In genomic region chr3:61685755-61686154, GRCh38 we compare ENCODE assay signal across 15 cellular contexts.
A peak's percentile ranks its signal among the peaks of the same experiment; 100 is the strongest.
DNase-seq lines count a peak whose midpoint lies in the region; ATAC-seq lines count a peak whose summit lies in the region.
"Had no signal": no experiment of that assay in that cellular context is flagged by ENCODE, and none has a peak within 500 bp of the region (broad histone marks: within the 10 kb centered on the region; RNA-seq: fewer than 3 reads in every experiment).

No MANE protein-coding gene starts in this region.

- peaks cover 16% of the 10 kb centered on the region for H3K4me1 ChIP-seq in right cardiac atrium (ENCODE audit: control insufficient read depth, insufficient read depth, low read length)

- WGBS in right cardiac atrium, result 70% methylated on average over 9 of the region's 9 CpGs

- intact Hi-C loops in right cardiac atrium (cut with DNase I), result no loop called here

- DNase-seq in DMS 273 (lab: John Stamatoyannopoulos, UW; ENCODE audit: unreplicated experiment) (peak; percentile 78), NCI-H1105 (lab: John Stamatoyannopoulos, UW) (peak; percentile 58), NCI-H748 (lab: John Stamatoyannopoulos, UW; ENCODE audit: unreplicated experiment) (peak; percentile 92), right cardiac atrium (no peak), nucleus accumbens (lab: John Stamatoyannopoulos, UW) (no peak)
- no peak for DNase-seq in activated CD4-positive, alpha-beta T cell treated with anti-CD3 and anti-CD28 coated beads, Interleukin-2, amount 50 U/mL, for 48 hours
- no peak for DNase-seq in activated T-cell treated with anti-CD3 and anti-CD28 coated beads, Interleukin-2, amount 50 U/mL, for 24 hours
- DNase-seq: EL, SIG-M5 had no signal

- H3K4me1 Mint-ChIP-seq in activated T-cell treated with anti-CD3 and anti-CD28 coated beads, Interleukin-2, amount 50 U/mL, for 24 hours (ENCODE audit: low read depth), result no peaks in the 10 kb centered on the region
- H3K4me1 Mint-ChIP-seq: activated naive CD4-positive, alpha-beta T cell treated with anti-CD3 and anti-CD28 coated beads, Interleukin-2, amount 50 U/mL, for 24 hours; central memory CD8-positive, alpha-beta T cell had no signal

- H3K4me3 Mint-ChIP-seq in activated T-cell treated with anti-CD3 and anti-CD28 coated beads, Interleukin-2, amount 50 U/mL, for 24 hours, result no peak overlapping the region
- H3K4me3 Mint-ChIP-seq: activated naive CD4-positive, alpha-beta T cell treated with anti-CD3 and anti-CD28 coated beads, Interleukin-2, amount 50 U/mL, for 24 hours; central memory CD8-positive, alpha-beta T cell; stimulated activated naive CD8-positive, alpha-beta T cell treated with anti-CD3 and anti-CD28 coated beads, Interleukin-15, Interleukin-2, amounts not matched to agents 100 ng/mL and 50 ng/mL, for 24 hours had no signal

- no peak overlapping the region for H3K4me3 ChIP-seq in right cardiac atrium (ENCODE audit: low read length)
- H3K4me3 ChIP-seq: esophagus muscularis mucosa, HAP-1 had no signal

- peak overlapping the region; percentile 25 for H3K27ac ChIP-seq in right cardiac atrium (ENCODE audit: low read length)
- H3K27ac ChIP-seq: esophagus muscularis mucosa had no signal

- no peaks in the 10 kb centered on the region for H3K9me3 Mint-ChIP-seq in activated T-cell treated with anti-CD3 and anti-CD28 coated beads, Interleukin-2, amount 50 U/mL, for 24 hours
- H3K9me3 Mint-ChIP-seq: activated naive CD4-positive, alpha-beta T cell treated with anti-CD3 and anti-CD28 coated beads, Interleukin-2, amount 50 U/mL, for 24 hours; stimulated activated naive CD8-positive, alpha-beta T cell treated with anti-CD3 and anti-CD28 coated beads, Interleukin-15, Interleukin-2, amounts not matched to agents 100 ng/mL and 50 ng/mL, for 24 hours had no signal

- ATAC-seq in right cardiac atrium (peak; percentile 37 to 39), HG03039 (IDR thresholded peaks at IDR 0.05; ENCODE audit: unreplicated experiment) (no peak)

- H3K36me3 Mint-ChIP-seq in activated T-cell treated with anti-CD3 and anti-CD28 coated beads, Interleukin-2, amount 50 U/mL, for 24 hours (ENCODE audit: low read depth), result no peaks in the 10 kb centered on the region
- H3K36me3 Mint-ChIP-seq: activated naive CD4-positive, alpha-beta T cell treated with anti-CD3 and anti-CD28 coated beads, Interleukin-2, amount 50 U/mL, for 24 hours had no signal

- no peaks in the 10 kb centered on the region for H3K9me3 ChIP-seq in right cardiac atrium (ENCODE audit: control insufficient read depth, low read length)
- H3K9me3 ChIP-seq: esophagus muscularis mucosa, HAP-1 had no signal

- H3K27me3 Mint-ChIP-seq in activated T-cell treated with anti-CD3 and anti-CD28 coated beads, Interleukin-2, amount 50 U/mL, for 24 hours, result no peaks in the 10 kb centered on the region
- H3K27me3 Mint-ChIP-seq: activated naive CD4-positive, alpha-beta T cell treated with anti-CD3 and anti-CD28 coated beads, Interleukin-2, amount 50 U/mL, for 24 hours; central memory CD8-positive, alpha-beta T cell; stimulated activated naive CD8-positive, alpha-beta T cell treated with anti-CD3 and anti-CD28 coated beads, Interleukin-15, Interleukin-2, amounts not matched to agents 100 ng/mL and 50 ng/mL, for 24 hours had no signal

- H3K27ac Mint-ChIP-seq in activated T-cell treated with anti-CD3 and anti-CD28 coated beads, Interleukin-2, amount 50 U/mL, for 24 hours, result no peak overlapping the region
- H3K27ac Mint-ChIP-seq: activated naive CD4-positive, alpha-beta T cell treated with anti-CD3 and anti-CD28 coated beads, Interleukin-2, amount 50 U/mL, for 24 hours; stimulated activated naive CD8-positive, alpha-beta T cell treated with anti-CD3 and anti-CD28 coated beads, Interleukin-15, Interleukin-2, amounts not matched to agents 100 ng/mL and 50 ng/mL, for 24 hours had no signal

- H3K27me3 ChIP-seq in right cardiac atrium (ENCODE audit: control insufficient read depth, insufficient read depth), result no peaks in the 10 kb centered on the region
- H3K27me3 ChIP-seq: esophagus muscularis mucosa had no signal

Comparison
In these comparisons a context has a peak if more than half of its experiments do, and no peak if none do; other contexts are left out.
1. DNase-seq: peak in DMS 273 (single experiment), NCI-H1105 (single experiment) and NCI-H748 (single experiment); none in right cardiac atrium (0 of 3), activated CD4-positive, alpha-beta T cell treated with anti-CD3 and anti-CD28 coated beads, Interleukin-2, amount 50 U/mL, for 48 hours (0 of 2), activated T-cell treated with anti-CD3 and anti-CD28 coated beads, Interleukin-2, amount 50 U/mL, for 24 hours (single experiment) and nucleus accumbens (0 of 56).